7 cellular contexts compared by ENCODE assay signal in genomic region chr12:79373896-79374499, GRCh38.
DNase-seq lines count a peak whose midpoint lies in the region; ATAC-seq and TF ChIP-seq lines count a peak whose summit lies in the region.

No MANE protein-coding gene starts in this region.

- no peaks in the 10 kb centered on the region for H4K20me1 ChIP-seq in smooth muscle cell (ENCODE audit: low read depth)

- H3K36me3 ChIP-seq in Panc1 (ENCODE audit: control insufficient read depth, insufficient read depth, low read length): no peaks in the 10 kb centered on the region
- H3K36me3 ChIP-seq in smooth muscle cell (ENCODE audit: low read depth): no peaks in the 10 kb centered on the region

- no peak overlapping the region for H3K9ac ChIP-seq in smooth muscle cell (ENCODE audit: low read depth)

- H3K79me2 ChIP-seq in smooth muscle cell (ENCODE audit: low read depth): no peaks in the 10 kb centered on the region

- CTCF ChIA-PET in Panc1 (lab: Charles Lee): interaction anchor here (0.7 kb wide), 1 partner anchor 903 kb away, joined by 3 read pairs; no protein-coding TSS in a partner anchor

- H3F3A ChIP-seq in smooth muscle cell (ENCODE audit: low read depth): no peaks in the 10 kb centered on the region

- H3K27ac ChIP-seq in Panc1 (ENCODE audit: low read length): no peak overlapping the region
- no peak overlapping the region for H3K27ac ChIP-seq in smooth muscle cell (ENCODE audit: low read depth)

- H3K4me1 Mint-ChIP-seq in activated T-helper 1 cell treated with anti-CD3 and anti-CD28 coated beads, Interleukin-12 subunit alpha, Interleukin-12 subunit beta, Interleukin-2, Interleukin-4 antibody, amounts not matched to agents 30 ng/mL and 10 ng/mL and 1 ng/mL, durations not matched to agents 14 hours and 24 hours and 36 hours (ENCODE audit: low read depth): no peaks in the 10 kb centered on the region

- no TSS peak for BruUV-seq in Panc1 (replicated peaks; lab: Mats Ljungman, UMichigan)

- no peaks in the 10 kb centered on the region for H3K36me3 Mint-ChIP-seq in activated T-helper 1 cell treated with anti-CD3 and anti-CD28 coated beads, Interleukin-12 subunit alpha, Interleukin-12 subunit beta, Interleukin-2, Interleukin-4 antibody, amounts not matched to agents 30 ng/mL and 10 ng/mL and 1 ng/mL, durations not matched to agents 14 hours and 24 hours and 36 hours (ENCODE audit: low read depth)

- H3K4me2 ChIP-seq in smooth muscle cell: no peak overlapping the region

- in situ Hi-C loops in Panc1 (cut with HindIII; ENCODE audit: low pct_unique_long_range_greater_than_20kb, low sequenced_read_pairs): no loop called here

- H3K4me3 Mint-ChIP-seq in activated T-helper 1 cell treated with anti-CD3 and anti-CD28 coated beads, Interleukin-12 subunit alpha, Interleukin-12 subunit beta, Interleukin-2, Interleukin-4 antibody, amounts not matched to agents 30 ng/mL and 10 ng/mL and 1 ng/mL, durations not matched to agents 14 hours and 24 hours and 36 hours: no peak overlapping the region

- no peaks in the 10 kb centered on the region for H3K9me3 Mint-ChIP-seq in activated T-helper 1 cell treated with anti-CD3 and anti-CD28 coated beads, Interleukin-12 subunit alpha, Interleukin-12 subunit beta, Interleukin-2, Interleukin-4 antibody, amounts not matched to agents 30 ng/mL and 10 ng/mL and 1 ng/mL, durations not matched to agents 14 hours and 24 hours and 36 hours

- DNase-seq in EH (ENCODE audit: low read depth): peak; percentile 34
- no peak for DNase-seq in Panc1 (ENCODE audit: low read depth, low spot score)
- DNase-seq in erythroblast (lab: John Stamatoyannopoulos, UW): peak; percentile 4 to 13
- no peak for DNase-seq in smooth muscle cell (lab: John Stamatoyannopoulos, UW; ENCODE audit: unreplicated experiment)
- no peak for DNase-seq in activated T-helper 1 cell treated with anti-CD3 and anti-CD28 coated beads, Interleukin-12 subunit alpha, Interleukin-12 subunit beta, Interleukin-2, Interleukin-4 antibody, amounts not matched to agents 30 ng/mL and 10 ng/mL and 1 ng/mL, durations not matched to agents 14 hours and 24 hours and 36 hours (ENCODE audit: low spot score)

- no peak overlapping the region for H2AFZ ChIP-seq in smooth muscle cell (ENCODE audit: low read depth)

- peak; percentile 76 for ATAC-seq in GM19023 (IDR thresholded peaks at IDR 0.05; ENCODE audit: unreplicated experiment)
- ATAC-seq in HG03196 (IDR thresholded peaks at IDR 0.05; ENCODE audit: unreplicated experiment): peak; percentile 72
- peak; percentile 92 for ATAC-seq in Panc1

- POLR2A ChIA-PET in Panc1 (lab: Charles Lee): no interaction called here

- H3K27me3 ChIP-seq in Panc1 (ENCODE audit: control insufficient read depth, insufficient read depth, low read length) (no peaks in the 10 kb centered on the region), smooth muscle cell (ENCODE audit: low read depth) (no peaks in the 10 kb centered on the region)

- H3K27ac Mint-ChIP-seq in activated T-helper 1 cell treated with anti-CD3 and anti-CD28 coated beads, Interleukin-12 subunit alpha, Interleukin-12 subunit beta, Interleukin-2, Interleukin-4 antibody, amounts not matched to agents 30 ng/mL and 10 ng/mL and 1 ng/mL, durations not matched to agents 14 hours and 24 hours and 36 hours: no peak overlapping the region

- WGBS in smooth muscle cell (ENCODE audit: low lambda C conversion rate): 56% methylated on average over 5 of the region's 5 CpGs

- TF ChIP-seq CTCF in Panc1 (IDR thresholded peaks at IDR 0.05): peak; percentile 84
- peak; percentile 64 for TF ChIP-seq CTCF in smooth muscle cell (IDR thresholded peaks at IDR 0.05; ENCODE audit: borderline replicate concordance, insufficient read depth, poor library complexity, severe bottlenecking)

- no peaks in the 10 kb centered on the region for H3K27me3 Mint-ChIP-seq in activated T-helper 1 cell treated with anti-CD3 and anti-CD28 coated beads, Interleukin-12 subunit alpha, Interleukin-12 subunit beta, Interleukin-2, Interleukin-4 antibody, amounts not matched to agents 30 ng/mL and 10 ng/mL and 1 ng/mL, durations not matched to agents 14 hours and 24 hours and 36 hours (ENCODE audit: insufficient read depth)

- H3K9me3 ChIP-seq in Panc1 (ENCODE audit: control insufficient read depth, insufficient read depth, low read depth, low read length): no peaks in the 10 kb centered on the region
- no peaks in the 10 kb centered on the region for H3K9me3 ChIP-seq in smooth muscle cell (replicated peaks; ENCODE audit: low read depth)

- intact Hi-C loops in Panc1 (cut with micrococcal nuclease; ENCODE audit: unreplicated experiment): loop anchor here (5.0 kb wide), 1 partner anchor 902 kb away; no protein-coding TSS in a partner anchor
- intact Hi-C loops in activated T-helper 1 cell treated with anti-CD3 and anti-CD28 coated beads, Interleukin-12 subunit alpha, Interleukin-12 subunit beta, Interleukin-2, Interleukin-4 antibody, amounts not matched to agents 30 ng/mL and 10 ng/mL and 1 ng/mL, durations not matched to agents 14 hours and 24 hours and 36 hours (cut with micrococcal nuclease): no loop called here

- H3K4me1 ChIP-seq in Panc1 (ENCODE audit: control insufficient read depth, insufficient read depth, low read length) (no peaks in the 10 kb centered on the region), smooth muscle cell (ENCODE audit: low read depth) (no peaks in the 10 kb centered on the region)

- no peak for TF ChIP-seq POLR2A in erythroblast (IDR thresholded peaks at IDR 0.05; ENCODE audit: low read length)

- no peak overlapping the region for H3K4me3 ChIP-seq in Panc1 (ENCODE audit: low read depth in 2 of 2, low read length in 2 of 2)
- H3K4me3 ChIP-seq in smooth muscle cell: no peak overlapping the region

Comparison
In these comparisons a context has a peak if more than half of its experiments do, and no peak if none do; other contexts are left out.
1. DNase-seq: peak in EH (single experiment) and erythroblast (2 of 2); none in Panc1 (single experiment), smooth muscle cell (single experiment) and activated T-helper 1 cell treated with anti-CD3 and anti-CD28 coated beads, Interleukin-12 subunit alpha, Interleukin-12 subunit beta, Interleukin-2, Interleukin-4 antibody, amounts not matched to agents 30 ng/mL and 10 ng/mL and 1 ng/mL, durations not matched to agents 14 hours and 24 hours and 36 hours (single experiment).
2. Peak in every context shown above with its lines, with median percentiles within 50 percentile points of each other: ATAC-seq.